ENCODE assay signal across 9 cellular contexts in the genomic region with DNA sequence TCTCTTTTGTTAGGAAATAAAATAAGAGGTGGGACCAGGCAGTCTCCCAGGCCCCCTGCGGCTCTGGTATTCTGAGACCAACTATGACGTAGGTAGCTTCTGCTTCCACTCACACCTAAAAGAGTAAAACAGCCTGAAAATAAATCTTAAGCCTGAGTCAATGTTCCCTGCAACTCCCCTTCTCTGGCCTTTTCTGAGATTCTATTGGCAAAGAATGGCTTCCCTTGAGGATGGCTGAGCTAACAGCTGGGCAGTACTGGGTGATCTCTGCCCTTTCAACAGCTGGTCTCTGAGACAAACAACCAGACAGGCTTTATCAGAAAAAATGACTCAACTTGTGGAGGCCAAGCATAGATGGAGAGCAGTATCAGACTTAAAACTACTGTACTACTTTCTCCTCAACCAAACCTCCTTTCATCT. TPM values are rescaled to one million over a fixed set of nuclear protein-coding genes. Genes with fewer than 3 reads are reported as not detected.
DNase-seq lines count a peak whose midpoint lies in the region; ATAC-seq and TF ChIP-seq lines count a peak whose summit lies in the region.
"Had no signal": no experiment of that assay in that cellular context is flagged by ENCODE, and none has a peak within 500 bp of the region (broad histone marks: within the 10 kb centered on the region; RNA-seq: fewer than 3 reads in every experiment).

No MANE protein-coding gene starts in this region.

- no peaks in the 10 kb centered on the region for H3K27me3 Mint-ChIP-seq in T-cell

- DNase-seq in Right ventricle myocardium inferior (ENCODE audit: missing footprints) (no peak), cardiac septum (ENCODE audit: low spot score) (no peak), fibroblast of pulmonary artery (ENCODE audit: low read depth) (peak; percentile 96), omental fat pad (ENCODE audit: low spot score) (no peak), T-cell (no peak)
- DNase-seq: NCI-H1694 treated with DMSO at 0.1 percent for 48 hours had no signal

- no peak for TF ChIP-seq CTCF in fibroblast of pulmonary artery (IDR thresholded peaks at IDR 0.05; ENCODE audit: low read length, missing control alignments)
- TF ChIP-seq CTCF in omental fat pad (IDR thresholded peaks at IDR 0.05) = no peak

- ATAC-seq in Right ventricle myocardium inferior (peak; percentile 94), omental fat pad (ENCODE audit: low FRiP score) (peak; percentile 88), T-cell (replicated peaks in 1 of 4) (no peak), HG03045 (IDR thresholded peaks at IDR 0.05; ENCODE audit: unreplicated experiment) (no peak), HG03565 (IDR thresholded peaks at IDR 0.05; ENCODE audit: unreplicated experiment) (no peak), HG02973 (IDR thresholded peaks at IDR 0.05; ENCODE audit: unreplicated experiment) (no peak)

- H3K4me3 Mint-ChIP-seq in T-cell = no peak overlapping the region

- intact Hi-C loops in Right ventricle myocardium inferior (cut with DNase I) = loop anchor here (5.0 kb wide), 2 partner anchors 34 to 59 kb away; a partner anchor contains a TSS
- intact Hi-C loops in cardiac septum (cut with DNase I) = loop anchor here (5.0 kb wide), 1 partner anchor 49 kb away; no protein-coding TSS in a partner anchor

- CTCF ChIA-PET in T-cell (lab: Charles Lee) = interaction anchor here in 1 of 2 donors (1.0 kb wide), 1 partner anchor 60 kb away, joined by 3 read pairs; no protein-coding TSS in a partner anchor

- H3K9me3 Mint-ChIP-seq in T-cell = no peaks in the 10 kb centered on the region

- no peak overlapping the region for H3K4me3 ChIP-seq in fibroblast of pulmonary artery (replicated peaks; ENCODE audit: low read depth, low read length)

- H3K27ac Mint-ChIP-seq in T-cell = no peak overlapping the region

- peaks cover 12% of the 10 kb centered on the region for H3K36me3 Mint-ChIP-seq in T-cell

- peaks cover 0 to 3% (median 0%) of the 10 kb centered on the region in 3 donors for H3K4me1 Mint-ChIP-seq in T-cell

- POLR2A ChIA-PET in T-cell (lab: Charles Lee) = interaction anchor here in 1 of 2 donors (0.7 kb wide), 1 partner anchor 1466 kb away, joined by 3 read pairs; no protein-coding TSS in a partner anchor

RNA-seq across cellular contexts. Expression of a gene that starts 58.7 kb away (rescaled TPM):
- 19.3 TPM for total RNA-seq in Right ventricle myocardium inferior
- total RNA-seq in cardiac septum = 30.1 TPM
- 10 to 100 TPM; 35.6 to 50.4 (median 42.8) TPM for total RNA-seq in omental fat pad
- 10 to 100 TPM; 21.1 to 40.8 (median 28.9) TPM for total RNA-seq in T-cell

Comparison
In these comparisons a context has a peak if more than half of its experiments do, and no peak if none do; other contexts are left out.
1. ATAC-seq: peak in Right ventricle myocardium inferior (single experiment) and omental fat pad (single experiment); none in T-cell (0 of 4), HG03045 (single experiment), HG03565 (single experiment) and HG02973 (single experiment).